ENCODE assay signal across 1 cellular context in the genomic region with DNA sequence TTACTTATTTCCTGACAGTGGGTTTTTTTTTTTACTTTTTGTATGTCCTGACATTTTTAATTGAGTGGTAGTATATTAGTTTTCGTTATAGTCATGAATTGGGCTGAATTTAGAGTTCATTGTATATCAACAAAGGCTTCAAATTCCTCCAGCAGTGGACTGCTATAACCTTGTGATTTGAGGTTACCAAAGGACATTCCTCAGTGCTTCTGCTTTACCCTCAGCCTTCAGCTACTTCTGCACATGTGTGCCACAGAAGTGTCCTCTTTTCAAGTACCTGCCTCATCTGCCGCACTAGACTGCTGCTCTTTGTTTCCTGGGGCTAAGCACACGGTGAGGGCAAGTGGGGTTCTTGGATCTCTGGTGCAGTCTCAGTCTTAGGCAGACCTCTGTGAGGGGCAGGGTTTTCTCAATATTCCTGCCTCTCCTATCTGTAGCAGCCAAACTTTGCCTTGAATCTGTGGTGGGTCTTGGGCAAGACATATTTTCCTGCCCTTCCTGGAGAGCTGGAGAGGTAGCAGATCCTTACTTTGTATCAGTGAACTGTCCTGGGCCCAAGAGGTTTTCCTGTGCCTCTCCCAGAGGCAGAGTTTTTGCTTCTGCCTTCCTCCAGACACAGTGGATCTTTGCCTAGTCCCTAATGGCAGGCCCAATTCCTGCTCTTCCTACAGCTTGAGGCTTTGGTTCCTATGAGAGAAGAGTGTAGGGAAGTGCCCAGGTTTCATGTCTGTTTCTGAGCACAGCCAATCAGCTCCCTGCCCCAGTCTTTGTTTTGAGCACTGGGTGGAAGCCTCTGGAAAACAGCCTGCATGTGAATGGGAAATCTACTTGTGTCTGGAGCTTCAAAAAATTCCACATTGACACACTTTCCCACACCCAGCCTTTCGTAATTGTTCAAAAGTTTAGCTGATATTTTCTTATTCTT.
A peak's percentile ranks its signal among the peaks of the same experiment; 100 is the strongest.
TF ChIP-seq lines count a peak whose summit lies in the region.

No MANE protein-coding gene starts in this region.

TF ChIP-seq in K562, 482 proteins besides CTCF, POLR2A, EP300 and RAD21 (continued from another document):
- no peak for TF ChIP-seq ASH1L (IDR thresholded peaks at IDR 0.05; ENCODE audit: borderline replicate concordance, low read depth, partially characterized antibody)
- no peak for TF ChIP-seq ZFP1 (CRISPR knock-in tag; IDR thresholded peaks at IDR 0.05)
- peak; percentile 20 for TF ChIP-seq NFYB (IDR thresholded peaks at IDR 0.05; ENCODE audit: extremely low read depth, insufficient read length)
- TF ChIP-seq, protein P1, sequence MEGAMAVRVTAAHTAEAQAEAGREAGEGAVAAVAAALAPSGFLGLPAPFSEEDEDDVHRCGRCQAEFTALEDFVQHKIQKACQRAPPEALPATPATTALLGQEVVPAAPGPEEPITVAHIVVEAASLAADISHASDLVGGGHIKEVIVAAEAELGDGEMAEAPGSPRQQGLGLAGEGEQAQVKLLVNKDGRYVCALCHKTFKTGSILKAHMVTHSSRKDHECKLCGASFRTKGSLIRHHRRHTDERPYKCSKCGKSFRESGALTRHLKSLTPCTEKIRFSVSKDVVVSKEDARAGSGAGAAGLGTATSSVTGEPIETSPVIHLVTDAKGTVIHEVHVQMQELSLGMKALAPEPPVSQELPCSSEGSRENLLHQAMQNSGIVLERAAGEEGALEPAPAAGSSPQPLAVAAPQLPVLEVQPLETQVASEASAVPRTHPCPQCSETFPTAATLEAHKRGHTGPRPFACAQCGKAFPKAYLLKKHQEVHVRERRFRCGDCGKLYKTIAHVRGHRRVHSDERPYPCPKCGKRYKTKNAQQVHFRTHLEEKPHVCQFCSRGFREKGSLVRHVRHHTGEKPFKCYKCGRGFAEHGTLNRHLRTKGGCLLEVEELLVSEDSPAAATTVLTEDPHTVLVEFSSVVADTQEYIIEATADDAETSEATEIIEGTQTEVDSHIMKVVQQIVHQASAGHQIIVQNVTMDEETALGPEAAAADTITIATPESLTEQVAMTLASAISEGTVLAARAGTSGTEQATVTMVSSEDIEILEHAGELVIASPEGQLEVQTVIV (CRISPR knock-in tag; IDR thresholded peaks at IDR 0.05; ENCODE audit: borderline replicate concordance): no peak
- TF ChIP-seq, protein P2, sequence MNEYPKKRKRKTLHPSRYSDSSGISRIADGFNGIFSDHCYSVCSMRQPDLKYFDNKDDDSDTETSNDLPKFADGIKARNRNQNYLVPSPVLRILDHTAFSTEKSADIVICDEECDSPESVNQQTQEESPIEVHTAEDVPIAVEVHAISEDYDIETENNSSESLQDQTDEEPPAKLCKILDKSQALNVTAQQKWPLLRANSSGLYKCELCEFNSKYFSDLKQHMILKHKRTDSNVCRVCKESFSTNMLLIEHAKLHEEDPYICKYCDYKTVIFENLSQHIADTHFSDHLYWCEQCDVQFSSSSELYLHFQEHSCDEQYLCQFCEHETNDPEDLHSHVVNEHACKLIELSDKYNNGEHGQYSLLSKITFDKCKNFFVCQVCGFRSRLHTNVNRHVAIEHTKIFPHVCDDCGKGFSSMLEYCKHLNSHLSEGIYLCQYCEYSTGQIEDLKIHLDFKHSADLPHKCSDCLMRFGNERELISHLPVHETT (CRISPR knock-in tag; conservative IDR thresholded peaks at IDR 0.05 in 1 of 2, IDR thresholded peaks at IDR 0.05 in 1 of 2): 0 out of 4 replicates have a peak, but pooled peaks of 1 of the 2 experiments have one; percentile 28
- TF ChIP-seq ZC3H11A (IDR thresholded peaks at IDR 0.05; ENCODE audit: low read depth, low read length): no peak
- TF ChIP-seq, protein P3, sequence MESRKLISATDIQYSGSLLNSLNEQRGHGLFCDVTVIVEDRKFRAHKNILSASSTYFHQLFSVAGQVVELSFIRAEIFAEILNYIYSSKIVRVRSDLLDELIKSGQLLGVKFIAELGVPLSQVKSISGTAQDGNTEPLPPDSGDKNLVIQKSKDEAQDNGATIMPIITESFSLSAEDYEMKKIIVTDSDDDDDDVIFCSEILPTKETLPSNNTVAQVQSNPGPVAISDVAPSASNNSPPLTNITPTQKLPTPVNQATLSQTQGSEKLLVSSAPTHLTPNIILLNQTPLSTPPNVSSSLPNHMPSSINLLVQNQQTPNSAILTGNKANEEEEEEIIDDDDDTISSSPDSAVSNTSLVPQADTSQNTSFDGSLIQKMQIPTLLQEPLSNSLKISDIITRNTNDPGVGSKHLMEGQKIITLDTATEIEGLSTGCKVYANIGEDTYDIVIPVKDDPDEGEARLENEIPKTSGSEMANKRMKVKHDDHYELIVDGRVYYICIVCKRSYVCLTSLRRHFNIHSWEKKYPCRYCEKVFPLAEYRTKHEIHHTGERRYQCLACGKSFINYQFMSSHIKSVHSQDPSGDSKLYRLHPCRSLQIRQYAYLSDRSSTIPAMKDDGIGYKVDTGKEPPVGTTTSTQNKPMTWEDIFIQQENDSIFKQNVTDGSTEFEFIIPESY (CRISPR knock-in tag; IDR thresholded peaks at IDR 0.05): no peak
- TF ChIP-seq DDX20 (tag; IDR thresholded peaks at IDR 0.05; ENCODE audit: low read depth): no peak
TF ChIP-seq in K562: peak in this region for 5.
